8 cellular contexts compared by ENCODE assay signal in the genomic region with DNA sequence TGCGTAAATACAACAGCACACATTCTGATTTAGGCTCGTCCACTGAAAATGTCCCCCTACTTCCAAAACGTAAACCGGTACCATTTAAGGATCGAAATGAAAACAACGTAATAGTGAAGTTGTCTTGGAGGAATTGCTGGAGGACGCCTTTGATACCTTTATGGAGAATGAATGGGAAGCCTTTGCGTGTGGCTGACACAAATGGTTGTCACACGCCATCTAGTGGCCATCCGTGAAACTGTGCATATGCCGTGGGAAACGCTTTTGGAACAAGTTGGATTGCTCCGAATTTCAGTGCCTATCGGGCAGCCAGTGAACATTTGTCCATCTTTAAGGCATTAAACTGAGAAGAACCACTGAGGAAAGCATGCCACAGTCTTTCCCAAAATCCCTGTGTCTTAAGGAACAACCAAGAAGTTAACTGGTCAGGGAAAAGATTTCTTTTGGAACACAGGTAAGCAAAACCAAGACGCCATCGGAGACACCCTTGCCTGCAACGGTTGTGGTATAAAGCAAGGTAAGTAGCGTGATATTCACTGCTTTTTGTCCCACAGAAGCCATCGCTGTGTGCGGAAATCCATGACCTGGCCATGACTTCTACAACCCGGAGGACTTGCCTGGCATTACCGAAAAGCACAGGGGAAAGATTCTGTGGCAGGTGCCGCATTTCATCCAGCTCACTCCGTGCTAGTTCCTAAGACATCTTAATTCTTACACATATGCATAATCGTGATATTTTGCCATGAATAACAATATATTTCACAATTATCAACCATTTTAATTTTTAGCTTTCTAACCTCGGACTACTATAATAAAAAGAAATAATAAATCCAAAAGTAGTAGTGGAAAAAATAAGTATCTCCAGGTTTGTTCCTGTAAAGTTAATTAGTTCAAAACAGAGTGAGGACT.
DNase-seq lines count a peak whose midpoint lies in the region; ATAC-seq and TF ChIP-seq lines count a peak whose summit lies in the region.

No MANE protein-coding gene starts in this region.

- CTCF ChIA-PET in CD8-positive, alpha-beta memory T cell (lab: Charles Lee) = interaction anchor here (0.7 to 5.0 kb wide), 11 partner anchors 11 to 1025 kb away, joined by 3 to 44 read pairs (median 4); no protein-coding TSS in a partner anchor

- no peaks in the 10 kb centered on the region for H3K4me1 Mint-ChIP-seq in CD8-positive, alpha-beta memory T cell
- no peaks in the 10 kb centered on the region for H3K4me1 Mint-ChIP-seq in endothelial cell (ENCODE audit: unreplicated experiment)

- no peaks in the 10 kb centered on the region for H3K36me3 Mint-ChIP-seq in CD8-positive, alpha-beta memory T cell
- H3K36me3 Mint-ChIP-seq in endothelial cell (ENCODE audit: low read depth, unreplicated experiment) = no peaks in the 10 kb centered on the region

- H2BK5ac ChIP-seq in mesenchymal stem cell (ENCODE audit: low read depth, low read length, poor library complexity, severe bottlenecking) = no peak overlapping the region

- no peak overlapping the region for H3K4me3 ChIP-seq in CD8-positive, alpha-beta memory T cell (ENCODE audit: low read length)
- no peak overlapping the region for H3K4me3 ChIP-seq in mesenchymal stem cell (ENCODE audit: insufficient read depth in 1 of 2, low read depth in 1 of 2, low read length in 2 of 2)

- no peak overlapping the region for H2BK12ac ChIP-seq in mesenchymal stem cell (ENCODE audit: low read length in 2 of 2)

- no peak overlapping the region for H3K4me2 ChIP-seq in mesenchymal stem cell (ENCODE audit: low read length, poor library complexity, severe bottlenecking)

- H2BK120ac ChIP-seq in mesenchymal stem cell (ENCODE audit: low read depth, low read length) = no peak overlapping the region

- no peak overlapping the region for H4K8ac ChIP-seq in mesenchymal stem cell (ENCODE audit: low read length)

- no peak overlapping the region for H3K18ac ChIP-seq in mesenchymal stem cell (ENCODE audit: low read depth in 1 of 2, low read length in 2 of 2)

- H2AK5ac ChIP-seq in mesenchymal stem cell (ENCODE audit: low read length, severe bottlenecking) = no peak overlapping the region

- no peaks in the 10 kb centered on the region for H3K36me3 ChIP-seq in CD8-positive, alpha-beta memory T cell (ENCODE audit: insufficient read depth, low read length)
- no peaks in the 10 kb centered on the region for H3K36me3 ChIP-seq in mesenchymal stem cell (ENCODE audit: control insufficient read depth in 1 of 2, insufficient read depth in 2 of 2, low read depth in 1 of 2, low read length in 2 of 2)

- peaks cover 17% of the 10 kb centered on the region for H3K27me3 ChIP-seq in CD8-positive, alpha-beta memory T cell (ENCODE audit: insufficient read depth, low read length, poor library complexity, severe bottlenecking)
- peaks cover 35 to 45% of the 10 kb centered on the region in 2 experiments for H3K27me3 ChIP-seq in mesenchymal stem cell (ENCODE audit: control insufficient read depth in 1 of 2, insufficient read depth in 1 of 2, low read length in 2 of 2)

- WGBS in mesenchymal stem cell = 35% methylated on average over 25 of the region's 26 CpGs

- POLR2A ChIA-PET in CD8-positive, alpha-beta memory T cell (lab: Charles Lee) = no interaction called here

- H3K23ac ChIP-seq in mesenchymal stem cell (ENCODE audit: low read length in 2 of 2) = no peak overlapping the region

- H3K9ac ChIP-seq in mesenchymal stem cell (ENCODE audit: low read length) = peak overlapping the region; percentile 30

- no peak overlapping the region for H3K4me3 Mint-ChIP-seq in CD8-positive, alpha-beta memory T cell
- H3K4me3 Mint-ChIP-seq in endothelial cell (ENCODE audit: unreplicated experiment) = no peak overlapping the region

- H3K79me1 ChIP-seq in mesenchymal stem cell (replicated peaks; ENCODE audit: low read length, poor library complexity, severe bottlenecking) = no peaks in the 10 kb centered on the region

- peak; percentile 26 to 71 (median 38) for DNase-seq in CD8-positive, alpha-beta memory T cell
- DNase-seq in NCI-H748 treated with DMSO at 0.1 percent for 48 hours (lab: John Stamatoyannopoulos, UW) (peak; percentile 71), endothelial cell (ENCODE audit: low spot score) (peak; percentile 80), mesenchymal stem cell (peak; percentile 70)
- DNase-seq in activated CD8-positive, alpha-beta memory T cell treated with anti-CD3 and anti-CD28 coated beads for 24 hours = peak; percentile 87
- DNase-seq in stimulated activated CD8-positive, alpha-beta memory T cell treated with anti-CD3 and anti-CD28 coated beads, Interleukin-2, amount 100 ng/mL, for 1 hour (ENCODE audit: low read depth in 2 of 2) = peak; percentile 27 to 31

- no peak overlapping the region for H3K4ac ChIP-seq in mesenchymal stem cell (ENCODE audit: low read depth in 1 of 2, low read length in 2 of 2)

- H4K91ac ChIP-seq in mesenchymal stem cell (ENCODE audit: low read length) = no peak overlapping the region

- ATAC-seq in HG03354 (IDR thresholded peaks at IDR 0.05; ENCODE audit: poor library complexity, severe bottlenecking, unreplicated experiment) (peak; percentile 64), HG02571 (IDR thresholded peaks at IDR 0.05; ENCODE audit: unreplicated experiment) (no peak)

- no peak overlapping the region for H3K14ac ChIP-seq in mesenchymal stem cell (ENCODE audit: low read length in 2 of 2)

- H3K27me3 Mint-ChIP-seq in CD8-positive, alpha-beta memory T cell = peaks cover 19 to 46% of the 10 kb centered on the region in 2 donors
- peaks cover 8% of the 10 kb centered on the region for H3K27me3 Mint-ChIP-seq in endothelial cell (ENCODE audit: unreplicated experiment)

- H3K9me3 ChIP-seq in CD8-positive, alpha-beta memory T cell (ENCODE audit: low read length) = no peaks in the 10 kb centered on the region
- no peaks in the 10 kb centered on the region for H3K9me3 ChIP-seq in mesenchymal stem cell (ENCODE audit: control insufficient read depth, low read length)

- TF ChIP-seq CTCF in endothelial cell (IDR thresholded peaks at IDR 0.05; ENCODE audit: unreplicated experiment) = peak; percentile 90

- no peak overlapping the region for H3K27ac Mint-ChIP-seq in CD8-positive, alpha-beta memory T cell
- no peak overlapping the region for H3K27ac Mint-ChIP-seq in endothelial cell (ENCODE audit: unreplicated experiment)

- H3K9me3 Mint-ChIP-seq in CD8-positive, alpha-beta memory T cell = no peaks in the 10 kb centered on the region
- no peaks in the 10 kb centered on the region for H3K9me3 Mint-ChIP-seq in endothelial cell (ENCODE audit: unreplicated experiment)

- H2BK15ac ChIP-seq in mesenchymal stem cell (ENCODE audit: low read depth, poor library complexity, severe bottlenecking) = no peak overlapping the region

- H3K4me1 ChIP-seq in CD8-positive, alpha-beta memory T cell (ENCODE audit: insufficient read depth, low read length) = no peaks in the 10 kb centered on the region
- no peaks in the 10 kb centered on the region for H3K4me1 ChIP-seq in mesenchymal stem cell (ENCODE audit: control insufficient read depth, insufficient read depth, low read depth, low read length)

- no peak overlapping the region for H3K27ac ChIP-seq in CD8-positive, alpha-beta memory T cell (ENCODE audit: low read depth, low read length)
- H3K27ac ChIP-seq in mesenchymal stem cell (ENCODE audit: low read length, poor library complexity, severe bottlenecking) = no peak overlapping the region

- no peak overlapping the region for H2AFZ ChIP-seq in mesenchymal stem cell (ENCODE audit: low read depth, low read length)

Comparison
In these comparisons a context has a peak if more than half of its experiments do, and no peak if none do; other contexts are left out.
1. DNase-seq: peak in every context shown above with its lines; median percentile 87 in activated CD8-positive, alpha-beta memory T cell treated with anti-CD3 and anti-CD28 coated beads for 24 hours; 80 in endothelial cell; 71 in NCI-H748 treated with DMSO at 0.1 percent for 48 hours; 70 in mesenchymal stem cell; 38 in CD8-positive, alpha-beta memory T cell; 29 in stimulated activated CD8-positive, alpha-beta memory T cell treated with anti-CD3 and anti-CD28 coated beads, Interleukin-2, amount 100 ng/mL, for 1 hour.